Comparison of ENCODE assay signal across 2 cellular contexts in the genomic region with DNA sequence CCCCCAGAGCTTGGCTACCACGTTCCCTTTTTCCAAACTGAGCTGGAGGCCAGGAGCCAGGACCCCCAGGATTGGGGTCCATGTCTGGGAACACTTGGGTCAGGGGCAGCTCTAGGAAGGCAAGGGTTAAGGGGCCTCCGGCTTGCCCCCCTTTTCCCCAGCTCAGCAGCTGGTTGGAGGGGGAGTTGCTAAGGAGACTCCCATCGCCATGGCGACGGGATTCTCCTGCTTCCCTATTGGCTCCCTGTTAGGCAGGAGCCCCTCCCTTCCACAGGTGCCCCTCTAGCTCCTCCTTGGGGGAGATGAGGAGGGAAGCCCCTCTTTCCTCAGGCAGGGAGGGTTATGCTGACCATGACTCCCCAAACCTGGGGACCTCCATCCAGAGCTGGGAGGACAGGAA.
TF ChIP-seq lines count a peak whose summit lies in the region.

No MANE protein-coding gene starts in this region.

TF ChIP-seq in IMR-90, 13 proteins besides CTCF, POLR2A, EP300 and RAD21 (continued from another document):
- peak; percentile 85 for TF ChIP-seq RFX5 (IDR thresholded peaks at IDR 0.05; ENCODE audit: low read depth, low read length)

TF ChIP-seq in WTC11, 78 proteins besides CTCF, POLR2A, EP300 and RAD21:
- TF ChIP-seq, protein P1, sequence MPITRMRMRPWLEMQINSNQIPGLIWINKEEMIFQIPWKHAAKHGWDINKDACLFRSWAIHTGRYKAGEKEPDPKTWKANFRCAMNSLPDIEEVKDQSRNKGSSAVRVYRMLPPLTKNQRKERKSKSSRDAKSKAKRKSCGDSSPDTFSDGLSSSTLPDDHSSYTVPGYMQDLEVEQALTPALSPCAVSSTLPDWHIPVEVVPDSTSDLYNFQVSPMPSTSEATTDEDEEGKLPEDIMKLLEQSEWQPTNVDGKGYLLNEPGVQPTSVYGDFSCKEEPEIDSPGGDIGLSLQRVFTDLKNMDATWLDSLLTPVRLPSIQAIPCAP (CRISPR knock-in tag; IDR thresholded peaks at IDR 0.05) = no peak
- TF ChIP-seq NFE2L1 (CRISPR knock-in tag; IDR thresholded peaks at IDR 0.05) (no peak), NFYB (CRISPR knock-in tag; conservative IDR thresholded peaks at IDR 0.05; ENCODE audit: low read depth) (peak; percentile 58), SP1 (CRISPR knock-in tag; conservative IDR thresholded peaks at IDR 0.05) (0 out of 2 replicates have a peak, but pooled peaks have one; percentile 30)
